ENCODE assay signal across 8 cellular contexts in genomic region chr4:138981930-138982390, GRCh38. TPM values are rescaled to one million over a fixed set of nuclear protein-coding genes. Genes with fewer than 3 reads are reported as not detected.
A peak's percentile ranks its signal among the peaks of the same experiment; 100 is the strongest.
DNase-seq lines count a peak whose midpoint lies in the region; ATAC-seq and TF ChIP-seq lines count a peak whose summit lies in the region.

No MANE protein-coding gene starts in this region.

- no peaks in the 10 kb centered on the region for H3K36me3 Mint-ChIP-seq in MCF 10A (ENCODE audit: insufficient read depth, unreplicated experiment)

- intact Hi-C loops in MCF 10A (cut with micrococcal nuclease): no loop called here
- intact Hi-C loops in tibial artery (cut with DNase I; ENCODE audit: low total_unique reads): no loop called here

- BruUV-seq in MCF 10A (replicated peaks; lab: Mats Ljungman, UMichigan): no TSS peak

- TF ChIP-seq RAD21 in liver (IDR thresholded peaks at IDR 0.05): peak; percentile 44 to 49

- H3K27ac Mint-ChIP-seq in MCF 10A (ENCODE audit: low read depth, unreplicated experiment): peak overlapping the region; percentile 77

- H3K4me1 ChIP-seq in liver (ENCODE audit: control insufficient read depth in 4 of 4, insufficient read depth in 4 of 4, low read length in 3 of 4): peaks cover 0 to 6% (median 4%) of the 10 kb centered on the region in 4 donors
- peaks cover 0 to 7% (median 0%) of the 10 kb centered on the region in 4 donors for H3K4me1 ChIP-seq in tibial artery

- no peak overlapping the region for H3K4me3 Mint-ChIP-seq in MCF 10A (ENCODE audit: unreplicated experiment)

- H3K27me3 Mint-ChIP-seq in MCF 10A (ENCODE audit: insufficient read depth, unreplicated experiment): no peaks in the 10 kb centered on the region

- peak overlapping the region; percentile 72 for H3K27ac ChIP-seq in liver (ENCODE audit: low read depth in 1 of 2, low read length in 2 of 2)
- H3K27ac ChIP-seq in tibial artery: peak overlapping the region; percentile 40 to 42

- H3K9me3 ChIP-seq in liver (ENCODE audit: control insufficient read depth in 4 of 4, low read length in 3 of 4) (no peaks in the 10 kb centered on the region), tibial artery (no peaks in the 10 kb centered on the region)

- no peak overlapping the region for H3K4me3 ChIP-seq in liver (ENCODE audit: low read depth in 1 of 3, low read length in 3 of 3)
- H3K4me3 ChIP-seq in tibial artery: no peak overlapping the region

- H3K4me1 Mint-ChIP-seq in MCF 10A (ENCODE audit: insufficient read depth, unreplicated experiment): peaks cover 5% of the 10 kb centered on the region

- no peak for ATAC-seq in HG03354 (IDR thresholded peaks at IDR 0.05; ENCODE audit: poor library complexity, severe bottlenecking, unreplicated experiment)

- 26% methylated on average over 4 of the region's 4 CpGs for WGBS in liver

- H3K9me3 Mint-ChIP-seq in MCF 10A (ENCODE audit: unreplicated experiment): no peaks in the 10 kb centered on the region

- no peak overlapping the region for H3K9ac ChIP-seq in liver (ENCODE audit: low read depth in 1 of 2, low read length in 2 of 2)

- no peak for TF ChIP-seq CTCF in MCF 10A (IDR thresholded peaks at IDR 0.05; ENCODE audit: unreplicated experiment)
- peak; percentile 38 for TF ChIP-seq CTCF in liver (IDR thresholded peaks at IDR 0.05; ENCODE audit: low read depth, low read length, missing input control)
- peak in 1 of 2 experiments; percentile 12 for TF ChIP-seq CTCF in tibial artery (IDR thresholded peaks at IDR 0.05)

- DNase-seq in M059J (ENCODE audit: low read depth) (peak; percentile 19), MCF 10A (ENCODE audit: unreplicated experiment) (peak; percentile 69), tibial artery (peak in 1 of 2 donors; percentile 36), NK-92 (lab: John Stamatoyannopoulos, UW; ENCODE audit: unreplicated experiment) (no peak), LoVo (ENCODE audit: low spot score) (no peak)
- DNase-seq in activated CD8-positive, alpha-beta memory T cell treated with anti-CD3 and anti-CD28 coated beads for 24 hours: no peak

- POLR2A ChIA-PET in MCF 10A (lab: Yijun Ruan, JAX): no interaction called here

- H3K36me3 ChIP-seq in liver (ENCODE audit: control insufficient read depth in 4 of 4, insufficient read depth in 3 of 4, low read depth in 1 of 4, low read length in 3 of 4) (no peaks in the 10 kb centered on the region), tibial artery (no peaks in the 10 kb centered on the region)

- H3K27me3 ChIP-seq in liver (ENCODE audit: control insufficient read depth in 4 of 4, insufficient read depth in 4 of 4, low read length in 3 of 4) (no peaks in the 10 kb centered on the region), tibial artery (no peaks in the 10 kb centered on the region)

- CTCF ChIA-PET in MCF 10A (lab: Yijun Ruan, JAX): no interaction called here

TF ChIP-seq in liver, 16 proteins besides CTCF, POLR2A, EP300 and RAD21:
- TF ChIP-seq GABPA (IDR thresholded peaks at IDR 0.05 in 1 of 2, conservative IDR thresholded peaks at IDR 0.05 in 1 of 2): no peak
- TF ChIP-seq MAX (IDR thresholded peaks at IDR 0.05): no peak
- TF ChIP-seq FOXA1 (IDR thresholded peaks at IDR 0.05): no peak
- TF ChIP-seq HNF4G (IDR thresholded peaks at IDR 0.05): no peak
- TF ChIP-seq, protein P1, sequence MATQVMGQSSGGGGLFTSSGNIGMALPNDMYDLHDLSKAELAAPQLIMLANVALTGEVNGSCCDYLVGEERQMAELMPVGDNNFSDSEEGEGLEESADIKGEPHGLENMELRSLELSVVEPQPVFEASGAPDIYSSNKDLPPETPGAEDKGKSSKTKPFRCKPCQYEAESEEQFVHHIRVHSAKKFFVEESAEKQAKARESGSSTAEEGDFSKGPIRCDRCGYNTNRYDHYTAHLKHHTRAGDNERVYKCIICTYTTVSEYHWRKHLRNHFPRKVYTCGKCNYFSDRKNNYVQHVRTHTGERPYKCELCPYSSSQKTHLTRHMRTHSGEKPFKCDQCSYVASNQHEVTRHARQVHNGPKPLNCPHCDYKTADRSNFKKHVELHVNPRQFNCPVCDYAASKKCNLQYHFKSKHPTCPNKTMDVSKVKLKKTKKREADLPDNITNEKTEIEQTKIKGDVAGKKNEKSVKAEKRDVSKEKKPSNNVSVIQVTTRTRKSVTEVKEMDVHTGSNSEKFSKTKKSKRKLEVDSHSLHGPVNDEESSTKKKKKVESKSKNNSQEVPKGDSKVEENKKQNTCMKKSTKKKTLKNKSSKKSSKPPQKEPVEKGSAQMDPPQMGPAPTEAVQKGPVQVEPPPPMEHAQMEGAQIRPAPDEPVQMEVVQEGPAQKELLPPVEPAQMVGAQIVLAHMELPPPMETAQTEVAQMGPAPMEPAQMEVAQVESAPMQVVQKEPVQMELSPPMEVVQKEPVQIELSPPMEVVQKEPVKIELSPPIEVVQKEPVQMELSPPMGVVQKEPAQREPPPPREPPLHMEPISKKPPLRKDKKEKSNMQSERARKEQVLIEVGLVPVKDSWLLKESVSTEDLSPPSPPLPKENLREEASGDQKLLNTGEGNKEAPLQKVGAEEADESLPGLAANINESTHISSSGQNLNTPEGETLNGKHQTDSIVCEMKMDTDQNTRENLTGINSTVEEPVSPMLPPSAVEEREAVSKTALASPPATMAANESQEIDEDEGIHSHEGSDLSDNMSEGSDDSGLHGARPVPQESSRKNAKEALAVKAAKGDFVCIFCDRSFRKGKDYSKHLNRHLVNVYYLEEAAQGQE (IDR thresholded peaks at IDR 0.05): no peak
- TF ChIP-seq EGR1 (IDR thresholded peaks at IDR 0.05; ENCODE audit: low read depth in 2 of 2): no peak
- TF ChIP-seq YY1 (IDR thresholded peaks at IDR 0.05): peak; percentile 39
- TF ChIP-seq SP1 (IDR thresholded peaks at IDR 0.05): peak; percentile 74
- TF ChIP-seq RXRA (IDR thresholded peaks at IDR 0.05): peak; percentile 69 to 78
- TF ChIP-seq HNF4A (conservative IDR thresholded peaks at IDR 0.05): peak in 1 of 2 donors; percentile 33
- peak; percentile 98 for TF ChIP-seq NR2F2 (IDR thresholded peaks at IDR 0.05)
- TF ChIP-seq FOXA2 (IDR thresholded peaks at IDR 0.05): peak; percentile 53
- TF ChIP-seq, protein P2, sequence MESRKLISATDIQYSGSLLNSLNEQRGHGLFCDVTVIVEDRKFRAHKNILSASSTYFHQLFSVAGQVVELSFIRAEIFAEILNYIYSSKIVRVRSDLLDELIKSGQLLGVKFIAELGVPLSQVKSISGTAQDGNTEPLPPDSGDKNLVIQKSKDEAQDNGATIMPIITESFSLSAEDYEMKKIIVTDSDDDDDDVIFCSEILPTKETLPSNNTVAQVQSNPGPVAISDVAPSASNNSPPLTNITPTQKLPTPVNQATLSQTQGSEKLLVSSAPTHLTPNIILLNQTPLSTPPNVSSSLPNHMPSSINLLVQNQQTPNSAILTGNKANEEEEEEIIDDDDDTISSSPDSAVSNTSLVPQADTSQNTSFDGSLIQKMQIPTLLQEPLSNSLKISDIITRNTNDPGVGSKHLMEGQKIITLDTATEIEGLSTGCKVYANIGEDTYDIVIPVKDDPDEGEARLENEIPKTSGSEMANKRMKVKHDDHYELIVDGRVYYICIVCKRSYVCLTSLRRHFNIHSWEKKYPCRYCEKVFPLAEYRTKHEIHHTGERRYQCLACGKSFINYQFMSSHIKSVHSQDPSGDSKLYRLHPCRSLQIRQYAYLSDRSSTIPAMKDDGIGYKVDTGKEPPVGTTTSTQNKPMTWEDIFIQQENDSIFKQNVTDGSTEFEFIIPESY (IDR thresholded peaks at IDR 0.05): no peak
- peak; percentile 52 to 86 for TF ChIP-seq JUND (IDR thresholded peaks at IDR 0.05)
- TF ChIP-seq TAF1 (conservative IDR thresholded peaks at IDR 0.05): no peak
- peak; percentile 32 for TF ChIP-seq ATF3 (IDR thresholded peaks at IDR 0.05)
TF ChIP-seq in liver: peak in this region for 8.

RNA-seq across cellular contexts. Expression of gene NOCT, which starts 33.6 kb away (rescaled TPM):
- total RNA-seq in M059J (2014; rRNA removed; shearing (Covaris generic)): 10.7 and 18.2 TPM in 2 replicates
- total RNA-seq in MCF 10A (2022): 16.5 and 25.5 TPM in 2 replicates
- total RNA-seq in liver: 10 to 100 TPM in 1 of 2 donors, 1 to 10 TPM in 1; 5.6 to 11.9 TPM
- polyA plus RNA-seq in liver: 1 to 10 TPM; 2.8 to 2.9 TPM

Comparison
In these comparisons a context has a peak if more than half of its experiments do, and no peak if none do; other contexts are left out.
1. DNase-seq: peak in M059J (single experiment) and MCF 10A (single experiment); none in activated CD8-positive, alpha-beta memory T cell treated with anti-CD3 and anti-CD28 coated beads for 24 hours (single experiment), NK-92 (single experiment) and LoVo (single experiment).